10 cellular contexts compared by ENCODE assay signal in genomic region chr1:183090386-183091006, GRCh38.
A peak's percentile ranks its signal among the peaks of the same experiment; 100 is the strongest.
DNase-seq lines count a peak whose midpoint lies in the region; ATAC-seq and TF ChIP-seq lines count a peak whose summit lies in the region.
"Had no signal": no experiment of that assay in that cellular context is flagged by ENCODE, and none has a peak within 500 bp of the region (broad histone marks: within the 10 kb centered on the region; RNA-seq: fewer than 3 reads in every experiment).

No MANE protein-coding gene starts in this region.

- no peak for TF ChIP-seq CTCF in thyroid gland (IDR thresholded peaks at IDR 0.05)

- DNase-seq in MG63 = peak; percentile 50
- DNase-seq in cerebellar cortex (ENCODE audit: low spot score) = peak; percentile 72
- peak; percentile 49 to 74 for DNase-seq in lung microvascular endothelial cell (ENCODE audit: low read depth in 2 of 2)
- peak; percentile 15 to 17 for DNase-seq in thyroid gland
- no peak for DNase-seq in NCI-H146 (lab: John Stamatoyannopoulos, UW)
- no peak for DNase-seq in T-helper 2 cell
- DNase-seq: effector CD4-positive, alpha-beta T cell; midbrain; T1000 had no signal

- no peak for TF ChIP-seq POLR2A in thyroid gland (IDR thresholded peaks at IDR 0.05)

- H3K4me1 ChIP-seq in thyroid gland = peaks cover 29 to 35% of the 10 kb centered on the region in 2 donors

- no peaks in the 10 kb centered on the region for H3K9me3 ChIP-seq in MG63
- H3K9me3 ChIP-seq in thyroid gland = no peaks in the 10 kb centered on the region

- H3K27me3 ChIP-seq in MG63 = no peaks in the 10 kb centered on the region
- no peaks in the 10 kb centered on the region for H3K27me3 ChIP-seq in thyroid gland

- no peak overlapping the region for H3K4me3 ChIP-seq in MG63
- no peak overlapping the region for H3K4me3 ChIP-seq in thyroid gland (replicated peaks in 1 of 3)

- H3K27ac ChIP-seq in thyroid gland = no peak overlapping the region

- 41 to 43% methylated on average over 5 of the region's 5 CpGs for WGBS in thyroid gland, 2 donors

- intact Hi-C loops in thyroid gland (cut with DNase I) = no loop called here

- H3K36me3 ChIP-seq in MG63 (peaks cover 3% of the 10 kb centered on the region), thyroid gland (no peaks in the 10 kb centered on the region)

- no peak for ATAC-seq in HG03469 (IDR thresholded peaks at IDR 0.05; ENCODE audit: unreplicated experiment)

Comparison
In these comparisons a context has a peak if more than half of its experiments do, and no peak if none do; other contexts are left out.
1. DNase-seq: peak in MG63 (single experiment), cerebellar cortex (single experiment), lung microvascular endothelial cell (2 of 2) and thyroid gland (2 of 2); none in NCI-H146 (single experiment) and T-helper 2 cell (0 of 5).